Comparison of ENCODE assay signal across 8 cellular contexts in the genomic region with DNA sequence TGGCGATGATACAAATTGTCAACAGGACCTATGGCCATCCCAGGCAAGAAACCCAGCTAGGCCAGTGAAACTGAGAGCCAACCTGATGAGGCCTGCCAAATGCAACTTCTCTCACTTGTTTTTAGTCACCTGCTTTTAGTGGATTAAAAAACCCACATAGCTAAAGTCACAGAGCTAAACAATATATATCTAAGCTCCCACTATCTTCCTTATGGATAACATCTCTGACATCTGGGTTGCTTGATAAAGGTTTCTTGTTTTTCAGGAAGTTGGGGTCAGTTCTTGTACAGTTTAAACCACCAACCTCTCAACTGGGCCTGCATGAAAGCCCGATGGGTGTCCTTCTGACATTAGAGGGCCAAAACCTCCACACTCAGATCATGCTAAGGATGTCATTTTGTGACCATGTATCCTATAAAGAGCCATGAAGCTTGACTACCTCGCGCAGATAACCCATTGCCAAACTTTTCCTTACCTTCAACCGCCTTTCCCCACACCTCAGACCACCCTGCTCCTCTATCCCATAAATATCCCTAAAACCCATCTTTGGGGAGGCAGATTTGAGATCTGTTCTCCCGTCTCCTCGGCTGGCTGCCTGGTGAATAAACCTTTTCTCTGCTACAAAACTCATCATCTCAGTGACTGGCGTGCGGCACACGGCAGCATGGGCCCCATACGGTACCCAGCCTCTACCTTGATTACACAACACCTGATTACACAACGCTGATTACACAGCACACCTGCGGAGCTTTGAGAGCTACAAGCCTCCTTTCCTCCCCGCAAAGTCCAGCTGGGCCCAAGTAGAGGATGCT. TPM values are rescaled to one million over a fixed set of nuclear protein-coding genes. Genes with fewer than 3 reads are reported as not detected.
A peak's percentile ranks its signal among the peaks of the same experiment; 100 is the strongest.
DNase-seq lines count a peak whose midpoint lies in the region; ATAC-seq and TF ChIP-seq lines count a peak whose summit lies in the region.

No MANE protein-coding gene starts in this region.

- POLR2A ChIA-PET in AG04449 (lab: Yijun Ruan, JAX) = interaction anchor here (0.6 to 1.4 kb wide), 3 partner anchors 10 to 124 kb away, joined by 3 to 5 read pairs (median 3); no protein-coding TSS in a partner anchor

- peak overlapping the region; percentile 58 for H3K4me3 ChIP-seq in AG04449 (ENCODE audit: low read depth, low read length)

- H3K4me3 Mint-ChIP-seq in central memory CD8-positive, alpha-beta T cell = peak overlapping the region; percentile 94
- peak overlapping the region; percentile 87 for H3K4me3 Mint-ChIP-seq in mesothelial cell of epicardium

- CTCF ChIA-PET in AG04449 (lab: Yijun Ruan, JAX) = interaction anchor here (0.8 to 10.9 kb wide), 22 partner anchors 8 to 454 kb away, joined by 3 to 139 read pairs (median 4); no protein-coding TSS in a partner anchor

- peak overlapping the region; percentile 93 for H3K27ac Mint-ChIP-seq in central memory CD8-positive, alpha-beta T cell (ENCODE audit: low read depth)
- peak overlapping the region; percentile 78 for H3K27ac Mint-ChIP-seq in mesothelial cell of epicardium

- TF ChIP-seq CTCF in AG04449 (IDR thresholded peaks at IDR 0.05; ENCODE audit: insufficient read depth, low read length, missing control alignments) = no peak
- TF ChIP-seq CTCF in mesothelial cell of epicardium (IDR thresholded peaks at IDR 0.05; ENCODE audit: unreplicated experiment) = no peak

- H3K4me1 Mint-ChIP-seq in central memory CD8-positive, alpha-beta T cell = peaks cover 31% of the 10 kb centered on the region
- H3K4me1 Mint-ChIP-seq in mesothelial cell of epicardium = peaks cover 29% of the 10 kb centered on the region

- DNase-seq in AG04449 (ENCODE audit: low read depth, low spot score) = no peak
- peak; percentile 14 for DNase-seq in NCI-H510A treated with DMSO at 0.1 percent for 48 hours (lab: John Stamatoyannopoulos, UW)
- DNase-seq in central memory CD8-positive, alpha-beta T cell (ENCODE audit: low spot score in 2 of 2) = no peak
- no peak for DNase-seq in mesothelial cell of epicardium (ENCODE audit: low spot score in 2 of 2, unreplicated experiment in 2 of 2)
- DNase-seq in NOMO-1 (lab: John Stamatoyannopoulos, UW; ENCODE audit: unreplicated experiment in 2 of 2) = no peak
- no peak for DNase-seq in SIG-M5 (lab: John Stamatoyannopoulos, UW)
- no peak for DNase-seq in GM03348 (ENCODE audit: low spot score)

- no peaks in the 10 kb centered on the region for H3K9me3 Mint-ChIP-seq in central memory CD8-positive, alpha-beta T cell
- H3K9me3 Mint-ChIP-seq in mesothelial cell of epicardium = no peaks in the 10 kb centered on the region

- no peaks in the 10 kb centered on the region for H3K27me3 Mint-ChIP-seq in central memory CD8-positive, alpha-beta T cell
- no peaks in the 10 kb centered on the region for H3K27me3 Mint-ChIP-seq in mesothelial cell of epicardium (ENCODE audit: low read depth)

- H3K36me3 Mint-ChIP-seq in central memory CD8-positive, alpha-beta T cell (ENCODE audit: insufficient read depth) = peaks cover 9% of the 10 kb centered on the region
- peaks cover 2% of the 10 kb centered on the region for H3K36me3 Mint-ChIP-seq in mesothelial cell of epicardium

- peak; percentile 5 for ATAC-seq in GM21447 (IDR thresholded peaks at IDR 0.05; ENCODE audit: unreplicated experiment)
- ATAC-seq in central memory CD8-positive, alpha-beta T cell (replicated peaks; ENCODE audit: extremely low read depth, poor library complexity, severe bottlenecking) = no peak

RNA-seq across cellular contexts. Expression of gene STMP1, which starts 0.8 kb away (rescaled TPM):
- 46.3 to 48.6 TPM (median 47.7 TPM) in 3 replicates for total RNA-seq in mesothelial cell of epicardium
